In genomic region chr7:25481891-25482290, GRCh38 we compare ENCODE assay signal across 22 cellular contexts.
"Had no signal": no experiment of that assay in that cellular context is flagged by ENCODE, and none has a peak within 500 bp of the region (broad histone marks: within the 10 kb centered on the region; RNA-seq: fewer than 3 reads in every experiment).

No MANE protein-coding gene starts in this region.

- ATAC-seq: activated CD4-positive, CD25-positive, alpha-beta regulatory T cell treated with anti-CD3 and anti-CD28 coated beads, Interleukin-2, amount 50 U/mL, for 24 hours; activated CD8-positive, alpha-beta T cell treated with anti-CD3 and anti-CD28 coated beads, Interleukin-2, amount 10 ng/mL, durations not matched to agents 7 days and 5 days; foreskin keratinocyte; left lobe of liver had no signal

- H3K4me1 ChIP-seq: foreskin keratinocyte had no signal

- H3K27ac ChIP-seq: brain microvascular endothelial cell, foreskin keratinocyte, skin epidermis, thoracic aorta, upper lobe of left lung had no signal

- DNase-seq: activated CD4-positive, alpha-beta T cell treated with anti-CD3 and anti-CD28 coated beads, Interleukin-2, amount 10 ng/mL, durations not matched to agents 7 days and 5 days; activated CD8-positive, alpha-beta T cell treated with anti-CD3 and anti-CD28 coated beads, Interleukin-2, amount 10 ng/mL, durations not matched to agents 7 days and 5 days; activated naive CD4-positive, alpha-beta T cell treated with Interleukin-2 at 50 U/mL for 16 hours; activated naive CD8-positive, alpha-beta T cell treated with anti-CD3 and anti-CD28 coated beads, Interleukin-2, amount 10 ng/mL, durations not matched to agents 7 days and 5 days; activated T-cell treated with anti-CD3 and anti-CD28 coated beads, Interleukin-2, amount 50 U/mL, for 24 hours; aorta; brain microvascular endothelial cell; effector CD4-positive, alpha-beta T cell; foreskin keratinocyte; mammary epithelial cell; nephron progenitor cell; nucleus accumbens; posterior cingulate gyrus; stimulated activated CD4-positive, alpha-beta T cell treated with anti-CD3 and anti-CD28 coated beads, Interleukin-15, amount 100 ng/mL, for 24 hours; stimulated activated CD4-positive, alpha-beta T cell treated with anti-CD3 and anti-CD28 coated beads, Interleukin-2, amount 100 ng/mL, for 48 hours; T-helper 1 cell; T1000; upper lobe of left lung had no signal

- H3K36me3 ChIP-seq: brain microvascular endothelial cell, thoracic aorta, upper lobe of left lung had no signal

- H3K27me3 ChIP-seq: brain microvascular endothelial cell, foreskin keratinocyte, upper lobe of left lung had no signal

- H3K9me3 ChIP-seq: thoracic aorta, upper lobe of left lung had no signal

- H3K4me3 ChIP-seq: skin epidermis, thoracic aorta, upper lobe of left lung had no signal
